8 cellular contexts compared by ENCODE assay signal in genomic region chr19:19811999-19812398, GRCh38. TPM values are rescaled to one million over a fixed set of nuclear protein-coding genes. Genes with fewer than 3 reads are reported as not detected.
DNase-seq lines count a peak whose midpoint lies in the region; ATAC-seq and TF ChIP-seq lines count a peak whose summit lies in the region.
"Not testable (repeated sequence)": the region's sequence is repeated elsewhere in the genome, so short reads cannot be mapped to it uniquely, and the experiment has no call there.

No MANE protein-coding gene starts in this region.

- peaks cover 40% of the 10 kb centered on the region for H3K36me3 ChIP-seq in CD4-positive, CD25-positive, alpha-beta regulatory T cell (ENCODE audit: control insufficient read depth, insufficient read depth, low read length)
- H3K36me3 ChIP-seq in CD8-positive, alpha-beta memory T cell (ENCODE audit: insufficient read depth, low read length): not testable (repeated sequence)
- H3K36me3 ChIP-seq in naive thymus-derived CD4-positive, alpha-beta T cell (ENCODE audit: control insufficient read depth in 2 of 3, insufficient read depth in 3 of 3, low read length in 3 of 3): peaks cover 0 to 34% (median 7%) of the 10 kb centered on the region in 3 experiments

- TF ChIP-seq CTCF in choroid plexus epithelial cell (conservative IDR thresholded peaks at IDR 0.05; ENCODE audit: low read depth, low read length): not testable (repeated sequence)

- peaks cover 54% of the 10 kb centered on the region for H3K36me3 Mint-ChIP-seq in CD4-positive, CD25-positive, alpha-beta regulatory T cell
- H3K36me3 Mint-ChIP-seq in CD8-positive, alpha-beta memory T cell: peaks cover 6 to 58% (median 12%) of the 10 kb centered on the region in 3 donors
- peaks cover 72% of the 10 kb centered on the region for H3K36me3 Mint-ChIP-seq in activated CD4-positive, alpha-beta memory T cell treated with anti-CD3 and anti-CD28 coated beads for 36 hours
- peaks cover 90% of the 10 kb centered on the region for H3K36me3 Mint-ChIP-seq in activated T-helper 17 cell treated with anti-CD3 and anti-CD28 coated beads, Interleukin-2, amount 50 U/mL, for 72 hours (ENCODE audit: low read depth)
- peaks cover 88% of the 10 kb centered on the region for H3K36me3 Mint-ChIP-seq in activated naive CD8-positive, alpha-beta T cell treated with anti-CD3 and anti-CD28 coated beads for 36 hours
- peaks cover 21 to 74% (median 70%) of the 10 kb centered on the region in 5 donors for H3K36me3 Mint-ChIP-seq in naive thymus-derived CD4-positive, alpha-beta T cell
- H3K36me3 Mint-ChIP-seq in stimulated activated naive B cell treated with anti-CD40 and anti-IgM and Interleukin-4, amounts not matched to agents 10 μg/mL and 1 μg/mL and 100 μg/mL, for 72 hours: peaks cover 52 to 62% of the 10 kb centered on the region in 2 donors

- not testable (repeated sequence) for H3K27me3 Mint-ChIP-seq in CD4-positive, CD25-positive, alpha-beta regulatory T cell; CD8-positive, alpha-beta memory T cell; activated CD4-positive, alpha-beta memory T cell treated with anti-CD3 and anti-CD28 coated beads for 36 hours; activated T-helper 17 cell treated with anti-CD3 and anti-CD28 coated beads, Interleukin-2, amount 50 U/mL, for 72 hours; activated naive CD8-positive, alpha-beta T cell treated with anti-CD3 and anti-CD28 coated beads for 36 hours; naive thymus-derived CD4-positive, alpha-beta T cell; stimulated activated naive B cell treated with anti-CD40 and anti-IgM and Interleukin-4, amounts not matched to agents 10 μg/mL and 1 μg/mL and 100 μg/mL, for 72 hours

- H3K27me3 ChIP-seq in CD4-positive, CD25-positive, alpha-beta regulatory T cell (ENCODE audit: control insufficient read depth, insufficient read depth, low read length); CD8-positive, alpha-beta memory T cell (ENCODE audit: insufficient read depth, low read length, poor library complexity, severe bottlenecking); naive thymus-derived CD4-positive, alpha-beta T cell (ENCODE audit: control insufficient read depth in 2 of 2, insufficient read depth in 2 of 2, low read length in 2 of 2): not testable (repeated sequence)

- H3K4me1 Mint-ChIP-seq in CD4-positive, CD25-positive, alpha-beta regulatory T cell: peaks cover 0 to 71% (median 22%) of the 10 kb centered on the region in 4 donors
- H3K4me1 Mint-ChIP-seq in CD8-positive, alpha-beta memory T cell: peaks cover 57 to 79% (median 57%) of the 10 kb centered on the region in 3 donors
- H3K4me1 Mint-ChIP-seq in activated CD4-positive, alpha-beta memory T cell treated with anti-CD3 and anti-CD28 coated beads for 36 hours (ENCODE audit: low read depth): peaks cover 50% of the 10 kb centered on the region
- peaks cover 16% of the 10 kb centered on the region for H3K4me1 Mint-ChIP-seq in activated T-helper 17 cell treated with anti-CD3 and anti-CD28 coated beads, Interleukin-2, amount 50 U/mL, for 72 hours
- peaks cover 31% of the 10 kb centered on the region for H3K4me1 Mint-ChIP-seq in activated naive CD8-positive, alpha-beta T cell treated with anti-CD3 and anti-CD28 coated beads for 36 hours
- peaks cover 3 to 60% (median 46%) of the 10 kb centered on the region in 7 donors for H3K4me1 Mint-ChIP-seq in naive thymus-derived CD4-positive, alpha-beta T cell
- H3K4me1 Mint-ChIP-seq in stimulated activated naive B cell treated with anti-CD40 and anti-IgM and Interleukin-4, amounts not matched to agents 10 μg/mL and 1 μg/mL and 100 μg/mL, for 72 hours: peaks cover 25 to 53% of the 10 kb centered on the region in 2 donors

- not testable (repeated sequence) for ATAC-seq in CD4-positive, CD25-positive, alpha-beta regulatory T cell (ENCODE audit: low read depth in 2 of 2); naive thymus-derived CD4-positive, alpha-beta T cell
- peak; percentile 60 for ATAC-seq in activated T-helper 17 cell treated with anti-CD3 and anti-CD28 coated beads, Interleukin-2, amount 50 U/mL, for 72 hours (replicated peaks)
- ATAC-seq in stimulated activated naive B cell treated with anti-CD40 and anti-IgM and Interleukin-4, amounts not matched to agents 10 μg/mL and 1 μg/mL and 100 μg/mL, for 72 hours (replicated peaks): peak in 1 of 2 donors; percentile 36

- peak overlapping the region in 1 of 4 donors; percentile 22 for H3K4me3 Mint-ChIP-seq in CD4-positive, CD25-positive, alpha-beta regulatory T cell
- peak overlapping the region in 2 of 7 donors; percentile 27 to 37 for H3K4me3 Mint-ChIP-seq in CD8-positive, alpha-beta memory T cell
- H3K4me3 Mint-ChIP-seq in activated CD4-positive, alpha-beta memory T cell treated with anti-CD3 and anti-CD28 coated beads for 36 hours; activated naive CD8-positive, alpha-beta T cell treated with anti-CD3 and anti-CD28 coated beads for 36 hours; stimulated activated naive B cell treated with anti-CD40 and anti-IgM and Interleukin-4, amounts not matched to agents 10 μg/mL and 1 μg/mL and 100 μg/mL, for 72 hours: not testable (repeated sequence)
- peak overlapping the region; percentile 16 for H3K4me3 Mint-ChIP-seq in activated T-helper 17 cell treated with anti-CD3 and anti-CD28 coated beads, Interleukin-2, amount 50 U/mL, for 72 hours
- peak overlapping the region in 4 of 10 donors; percentile 9 to 22 (median 18) for H3K4me3 Mint-ChIP-seq in naive thymus-derived CD4-positive, alpha-beta T cell

- peaks cover 59 to 81% of the 10 kb centered on the region in 2 experiments for H3K9me3 ChIP-seq in CD4-positive, CD25-positive, alpha-beta regulatory T cell (ENCODE audit: control insufficient read depth in 2 of 2, low read length in 2 of 2)
- not testable (repeated sequence) for H3K9me3 ChIP-seq in CD8-positive, alpha-beta memory T cell (ENCODE audit: low read length); naive thymus-derived CD4-positive, alpha-beta T cell (ENCODE audit: control insufficient read depth in 2 of 3, low read length in 3 of 3)

- intact Hi-C loops in activated CD4-positive, alpha-beta memory T cell treated with anti-CD3 and anti-CD28 coated beads for 36 hours (cut with micrococcal nuclease); naive thymus-derived CD4-positive, alpha-beta T cell (cut with micrococcal nuclease): not testable (repeated sequence)

- H3K4me3 ChIP-seq in CD4-positive, CD25-positive, alpha-beta regulatory T cell (ENCODE audit: low read depth, low read length): peak overlapping the region; percentile 43
- not testable (repeated sequence) for H3K4me3 ChIP-seq in CD8-positive, alpha-beta memory T cell (ENCODE audit: low read length); choroid plexus epithelial cell (ENCODE audit: low read depth, low read length)
- H3K4me3 ChIP-seq in naive thymus-derived CD4-positive, alpha-beta T cell (ENCODE audit: low read length): peak overlapping the region; percentile 13

- CTCF ChIA-PET in CD8-positive, alpha-beta memory T cell (lab: Charles Lee): not testable (repeated sequence)
- CTCF ChIA-PET in activated CD4-positive, alpha-beta memory T cell treated with anti-CD3 and anti-CD28 coated beads for 36 hours (lab: Charles Lee): interaction anchor here (0.8 kb wide), 1 partner anchor 53 kb away, joined by 3 read pairs; the partner anchor contains the start of gene ZNF253
- CTCF ChIA-PET in naive thymus-derived CD4-positive, alpha-beta T cell (lab: Charles Lee): interaction anchor here (0.6 to 1.2 kb wide), 2 partner anchors 13 to 33 kb away, joined by 3 read pairs; no protein-coding TSS in a partner anchor

- POLR2A ChIA-PET in CD8-positive, alpha-beta memory T cell (lab: Charles Lee): interaction anchor here (0.7 kb wide), 1 partner anchor 35 kb away, joined by 5 read pairs; no protein-coding TSS in a partner anchor
- POLR2A ChIA-PET in activated CD4-positive, alpha-beta memory T cell treated with anti-CD3 and anti-CD28 coated beads for 36 hours (lab: Charles Lee): interaction anchor here (0.7 to 2.0 kb wide), 2 partner anchors 9 to 132 kb away, joined by 3 to 5 read pairs; partner anchors contain the start of gene ZNF506
- POLR2A ChIA-PET in naive thymus-derived CD4-positive, alpha-beta T cell (lab: Charles Lee): interaction anchor here (1.9 to 3.6 kb wide), 2 partner anchors 10 to 54 kb away, joined by 7 to 11 read pairs; partner anchors contain the start of genes ZNF253 and ZNF506

- H3K9me3 Mint-ChIP-seq in CD4-positive, CD25-positive, alpha-beta regulatory T cell: peaks cover 0 to 42% (median 3%) of the 10 kb centered on the region in 7 donors
- H3K9me3 Mint-ChIP-seq in CD8-positive, alpha-beta memory T cell; activated T-helper 17 cell treated with anti-CD3 and anti-CD28 coated beads, Interleukin-2, amount 50 U/mL, for 72 hours: not testable (repeated sequence)
- peaks cover 28% of the 10 kb centered on the region for H3K9me3 Mint-ChIP-seq in activated CD4-positive, alpha-beta memory T cell treated with anti-CD3 and anti-CD28 coated beads for 36 hours
- peaks cover 35% of the 10 kb centered on the region for H3K9me3 Mint-ChIP-seq in activated naive CD8-positive, alpha-beta T cell treated with anti-CD3 and anti-CD28 coated beads for 36 hours
- peaks cover 0 to 79% (median 5%) of the 10 kb centered on the region in 11 donors for H3K9me3 Mint-ChIP-seq in naive thymus-derived CD4-positive, alpha-beta T cell
- H3K9me3 Mint-ChIP-seq in stimulated activated naive B cell treated with anti-CD40 and anti-IgM and Interleukin-4, amounts not matched to agents 10 μg/mL and 1 μg/mL and 100 μg/mL, for 72 hours: peaks cover 2 to 11% of the 10 kb centered on the region in 2 donors

- DNase-seq in CD4-positive, CD25-positive, alpha-beta regulatory T cell; CD8-positive, alpha-beta memory T cell; activated CD4-positive, alpha-beta memory T cell treated with anti-CD3 and anti-CD28 coated beads for 36 hours; activated naive CD8-positive, alpha-beta T cell treated with anti-CD3 and anti-CD28 coated beads for 36 hours; naive thymus-derived CD4-positive, alpha-beta T cell; stimulated activated naive B cell treated with anti-CD40 and anti-IgM and Interleukin-4, amounts not matched to agents 10 μg/mL and 1 μg/mL and 100 μg/mL, for 72 hours: not testable (repeated sequence)
- peak; percentile 34 for DNase-seq in choroid plexus epithelial cell (ENCODE audit: low read depth)

- H3K4me1 ChIP-seq in CD4-positive, CD25-positive, alpha-beta regulatory T cell (ENCODE audit: control insufficient read depth, insufficient read depth, low read length, poor library complexity, severe bottlenecking): not testable (repeated sequence)
- peaks cover 21% of the 10 kb centered on the region for H3K4me1 ChIP-seq in CD8-positive, alpha-beta memory T cell (ENCODE audit: insufficient read depth, low read length)
- H3K4me1 ChIP-seq in naive thymus-derived CD4-positive, alpha-beta T cell (ENCODE audit: control insufficient read depth in 2 of 2, insufficient read depth in 2 of 2, low read length in 2 of 2): peaks cover 9 to 16% of the 10 kb centered on the region in 2 donors

- H3K27ac ChIP-seq in CD4-positive, CD25-positive, alpha-beta regulatory T cell (ENCODE audit: insufficient read depth, low read length, poor library complexity, severe bottlenecking); CD8-positive, alpha-beta memory T cell (ENCODE audit: low read depth, low read length); naive thymus-derived CD4-positive, alpha-beta T cell (ENCODE audit: low read depth, low read length): not testable (repeated sequence)

- peak overlapping the region in 2 of 3 donors; percentile 35 to 74 for H3K27ac Mint-ChIP-seq in CD4-positive, CD25-positive, alpha-beta regulatory T cell
- peak overlapping the region in 5 of 8 donors; percentile 39 to 79 (median 64) for H3K27ac Mint-ChIP-seq in CD8-positive, alpha-beta memory T cell
- H3K27ac Mint-ChIP-seq in activated CD4-positive, alpha-beta memory T cell treated with anti-CD3 and anti-CD28 coated beads for 36 hours: peak overlapping the region; percentile 74
- H3K27ac Mint-ChIP-seq in activated T-helper 17 cell treated with anti-CD3 and anti-CD28 coated beads, Interleukin-2, amount 50 U/mL, for 72 hours: peak overlapping the region; percentile 33
- H3K27ac Mint-ChIP-seq in activated naive CD8-positive, alpha-beta T cell treated with anti-CD3 and anti-CD28 coated beads for 36 hours: peak overlapping the region; percentile 42
- H3K27ac Mint-ChIP-seq in naive thymus-derived CD4-positive, alpha-beta T cell: peak overlapping the region in 3 of 9 donors; percentile 25 to 48 (median 31)
- H3K27ac Mint-ChIP-seq in stimulated activated naive B cell treated with anti-CD40 and anti-IgM and Interleukin-4, amounts not matched to agents 10 μg/mL and 1 μg/mL and 100 μg/mL, for 72 hours: peak overlapping the region; percentile 20

RNA-seq across cellular contexts. Expression of gene ZNF506, which starts 9.6 kb away (rescaled TPM):
- total RNA-seq in CD4-positive, CD25-positive, alpha-beta regulatory T cell: 32.6 TPM
- 10 to 100 TPM; 16.8 to 30.1 (median 22.3) TPM for polyA plus RNA-seq in CD4-positive, CD25-positive, alpha-beta regulatory T cell
- 10 to 100 TPM; 27.8 to 28.3 TPM for total RNA-seq in CD8-positive, alpha-beta memory T cell
- 26.9 TPM for polyA plus RNA-seq in CD8-positive, alpha-beta memory T cell
- 10 to 100 TPM; 32.9 to 39.3 TPM for total RNA-seq in activated CD4-positive, alpha-beta memory T cell treated with anti-CD3 and anti-CD28 coated beads for 36 hours
- total RNA-seq in activated T-helper 17 cell treated with anti-CD3 and anti-CD28 coated beads, Interleukin-2, amount 50 U/mL, for 72 hours: 10 to 100 TPM; 16.1 to 58.1 TPM
- 10 to 100 TPM; 28.4 to 31.5 TPM for total RNA-seq in activated naive CD8-positive, alpha-beta T cell treated with anti-CD3 and anti-CD28 coated beads for 36 hours
- 10 to 100 TPM; 20.4 to 93.9 (median 55.7) TPM for total RNA-seq in naive thymus-derived CD4-positive, alpha-beta T cell
- 10 to 100 TPM; 23.5 to 35.9 TPM for polyA plus RNA-seq in naive thymus-derived CD4-positive, alpha-beta T cell

RNA-seq across cellular contexts. Expression of gene ZNF253, which starts 53.7 kb away (rescaled TPM):
- 5.0 TPM for total RNA-seq in CD4-positive, CD25-positive, alpha-beta regulatory T cell
- polyA plus RNA-seq in CD4-positive, CD25-positive, alpha-beta regulatory T cell: 10 to 100 TPM in 2 of 4 donors, 1 to 10 TPM in 2; 5.8 to 17.0 (median 11.7) TPM
- 10 to 100 TPM; 14.0 to 16.1 TPM for total RNA-seq in CD8-positive, alpha-beta memory T cell
- 6.8 TPM for polyA plus RNA-seq in CD8-positive, alpha-beta memory T cell
- total RNA-seq in activated CD4-positive, alpha-beta memory T cell treated with anti-CD3 and anti-CD28 coated beads for 36 hours: 10 to 100 TPM; 11.0 to 12.9 TPM
- total RNA-seq in activated T-helper 17 cell treated with anti-CD3 and anti-CD28 coated beads, Interleukin-2, amount 50 U/mL, for 72 hours: 10 to 100 TPM; 15.7 to 17.9 TPM
- 10 to 100 TPM; 13.8 to 16.6 TPM for total RNA-seq in activated naive CD8-positive, alpha-beta T cell treated with anti-CD3 and anti-CD28 coated beads for 36 hours
- total RNA-seq in naive thymus-derived CD4-positive, alpha-beta T cell: 10 to 100 TPM in 4 of 5 experiments, 1 to 10 TPM in 1; 9.5 to 33.8 (median 14.8) TPM
- polyA plus RNA-seq in naive thymus-derived CD4-positive, alpha-beta T cell: 10 to 100 TPM in 1 of 2 donors, 1 to 10 TPM in 1; 9.8 to 16.0 TPM
